31 cellular contexts compared by ENCODE assay signal in the genomic region with DNA sequence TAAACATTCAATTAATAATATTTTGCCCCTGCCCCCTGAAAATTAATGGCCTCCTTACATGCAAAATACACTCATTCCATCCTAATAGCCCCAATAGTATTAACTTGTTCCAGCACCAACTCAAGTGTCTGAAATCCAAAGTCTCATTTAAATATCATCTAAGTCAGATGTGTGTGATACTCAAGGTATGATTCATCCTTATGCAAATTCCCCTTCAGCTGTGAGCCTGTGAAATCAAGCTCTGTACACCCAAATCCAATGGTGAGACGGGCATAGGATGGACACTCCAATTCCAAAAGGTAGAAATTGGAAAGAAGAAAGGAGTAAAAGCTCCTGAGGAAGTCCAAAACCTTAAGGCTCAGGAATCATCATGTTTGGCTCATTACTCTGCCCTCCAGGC.
"Had no signal": no experiment of that assay in that cellular context is flagged by ENCODE, and none has a peak within 500 bp of the region (broad histone marks: within the 10 kb centered on the region; RNA-seq: fewer than 3 reads in every experiment).

No MANE protein-coding gene starts in this region.

- DNase-seq: activated CD4-positive, alpha-beta T cell treated with anti-CD3 and anti-CD28 coated beads for 48 hours; activated CD4-positive, alpha-beta T cell treated with anti-CD3 and anti-CD28 coated beads, Interleukin-2, amount 50 U/mL, for 1 hour; activated CD4-positive, alpha-beta T cell treated with anti-CD3 and anti-CD28 coated beads, Interleukin-2, amount 50 U/mL, for 48 hours; activated CD4-positive, CD25-positive, alpha-beta regulatory T cell; activated CD4-positive, CD25-positive, alpha-beta regulatory T cell treated with anti-CD3 and anti-CD28 coated beads, Interleukin-2, amount 50 U/mL, for 72 hours; activated CD8-positive, alpha-beta memory T cell treated with anti-CD3 and anti-CD28 coated beads, Interleukin-2, amount 10 ng/mL, durations not matched to agents 7 days and 5 days; activated CD8-positive, alpha-beta memory T cell treated with anti-CD3 and anti-CD28 coated beads, Interleukin-2, amount 50 U/mL, for 4 hours; activated CD8-positive, alpha-beta T cell treated with anti-CD3 and anti-CD28 coated beads, Interleukin-2, amount 10 ng/mL, durations not matched to agents 7 days and 5 days; activated effector memory CD4-positive, alpha-beta T cell treated with anti-CD3 and anti-CD28 coated beads, Interleukin-2, amount 50 U/mL, for 16 hours; activated naive CD4-positive, alpha-beta T cell treated with anti-CD3 and anti-CD28 coated beads for 36 hours; activated naive CD8-positive, alpha-beta T cell treated with anti-CD3 and anti-CD28 coated beads for 36 hours; activated T-cell treated with anti-CD3 and anti-CD28 coated beads, Interleukin-2, amount 50 U/mL, for 1 hour; activated T-cell treated with anti-CD3 and anti-CD28 coated beads, Interleukin-2, amount 50 U/mL, for 48 hours; dorsolateral prefrontal cortex; effector memory CD4-positive, alpha-beta T cell; endodermal cell; foreskin fibroblast; gastrocnemius medialis; glutamatergic neuron; heart left ventricle; T-helper 2 cell had no signal

- ATAC-seq: activated CD8-positive, alpha-beta memory T cell treated with anti-CD3 and anti-CD28 coated beads, Interleukin-2, amount 10 ng/mL, durations not matched to agents 7 days and 5 days; activated CD8-positive, alpha-beta T cell treated with anti-CD3 and anti-CD28 coated beads, Interleukin-2, amount 10 ng/mL, durations not matched to agents 7 days and 5 days; esophagus mucosa; gastrocnemius medialis; heart left ventricle had no signal

- H3K4me1 ChIP-seq: ascending aorta, breast epithelium, gastrocnemius medialis, heart left ventricle had no signal

- H3K36me3 Mint-ChIP-seq: activated CD8-positive, alpha-beta memory T cell treated with anti-CD3 and anti-CD28 coated beads, Interleukin-2, amount 10 ng/mL, durations not matched to agents 7 days and 5 days; activated naive CD4-positive, alpha-beta T cell treated with anti-CD3 and anti-CD28 coated beads, Interleukin-2, amount 50 U/mL, for 24 hours; activated naive CD8-positive, alpha-beta T cell treated with anti-CD3 and anti-CD28 coated beads for 36 hours had no signal

- H3K27me3 ChIP-seq: ascending aorta, breast epithelium, dorsolateral prefrontal cortex, gastrocnemius medialis, heart left ventricle had no signal

- H3K9me3 ChIP-seq: ascending aorta, breast epithelium, gastrocnemius medialis, heart left ventricle had no signal

- H3K4me1 Mint-ChIP-seq: activated naive CD4-positive, alpha-beta T cell treated with anti-CD3 and anti-CD28 coated beads, Interleukin-2, amount 50 U/mL, for 24 hours had no signal

- H3K9me3 Mint-ChIP-seq: activated naive CD4-positive, alpha-beta T cell treated with anti-CD3 and anti-CD28 coated beads for 36 hours; activated naive CD4-positive, alpha-beta T cell treated with anti-CD3 and anti-CD28 coated beads, Interleukin-2, amount 50 U/mL, for 24 hours; activated naive CD8-positive, alpha-beta T cell treated with anti-CD3 and anti-CD28 coated beads for 36 hours; activated T-helper 1 cell treated with anti-CD3 and anti-CD28 coated beads, Interleukin-12 subunit alpha, Interleukin-12 subunit beta, Interleukin-2, Interleukin-4 antibody, amounts not matched to agents 30 ng/mL and 10 ng/mL and 1 ng/mL, durations not matched to agents 14 hours and 24 hours and 36 hours; activated T-helper 2 cell treated with anti-CD3 and anti-CD28 coated beads, Interferon-gamma antibody, Interleukin-2, Interleukin-4, amounts not matched to agents 10 μg/mL and 5 μg/mL and 100 μg/mL, durations not matched to agents 14 hours and 24 hours and 36 hours; central memory CD8-positive, alpha-beta T cell; dendritic cell treated with granulocyte-macrophage colony-stimulating factor and Interleukin-4, amounts not matched to agents 40 ng/mL and 50 ng/mL, for 4 days had no signal

- H3K27me3 Mint-ChIP-seq: activated CD8-positive, alpha-beta memory T cell treated with anti-CD3 and anti-CD28 coated beads, Interleukin-2, amount 10 ng/mL, durations not matched to agents 7 days and 5 days; activated naive CD4-positive, alpha-beta T cell treated with anti-CD3 and anti-CD28 coated beads, Interleukin-2, amount 50 U/mL, for 24 hours; brain; central memory CD8-positive, alpha-beta T cell; dendritic cell treated with granulocyte-macrophage colony-stimulating factor and Interleukin-4, amounts not matched to agents 40 ng/mL and 50 ng/mL, for 4 days had no signal

- H3K4me3 ChIP-seq: ascending aorta, breast epithelium, coronary artery, dorsolateral prefrontal cortex, gastrocnemius medialis, heart left ventricle had no signal

- H3K36me3 ChIP-seq: ascending aorta, breast epithelium, gastrocnemius medialis had no signal

- H3K4me3 Mint-ChIP-seq: activated CD8-positive, alpha-beta memory T cell treated with anti-CD3 and anti-CD28 coated beads, Interleukin-2, amount 10 ng/mL, durations not matched to agents 7 days and 5 days; activated CD8-positive, alpha-beta T cell treated with anti-CD3 and anti-CD28 coated beads, Interleukin-2, amount 10 ng/mL, durations not matched to agents 7 days and 5 days; activated naive CD4-positive, alpha-beta T cell treated with anti-CD3 and anti-CD28 coated beads for 36 hours; activated naive CD4-positive, alpha-beta T cell treated with anti-CD3 and anti-CD28 coated beads, Interleukin-2, amount 50 U/mL, for 24 hours; activated naive CD8-positive, alpha-beta T cell treated with anti-CD3 and anti-CD28 coated beads for 36 hours; activated T-helper 1 cell treated with anti-CD3 and anti-CD28 coated beads, Interleukin-12 subunit alpha, Interleukin-12 subunit beta, Interleukin-2, Interleukin-4 antibody, amounts not matched to agents 30 ng/mL and 10 ng/mL and 1 ng/mL, durations not matched to agents 14 hours and 24 hours and 36 hours; brain; central memory CD8-positive, alpha-beta T cell; dendritic cell treated with granulocyte-macrophage colony-stimulating factor and Interleukin-4, amounts not matched to agents 40 ng/mL and 50 ng/mL, for 4 days; endodermal cell had no signal

- H3K27ac Mint-ChIP-seq: activated CD8-positive, alpha-beta memory T cell treated with anti-CD3 and anti-CD28 coated beads, Interleukin-2, amount 10 ng/mL, durations not matched to agents 7 days and 5 days; activated CD8-positive, alpha-beta T cell treated with anti-CD3 and anti-CD28 coated beads, Interleukin-2, amount 10 ng/mL, durations not matched to agents 7 days and 5 days; activated naive CD4-positive, alpha-beta T cell treated with anti-CD3 and anti-CD28 coated beads for 36 hours; activated naive CD4-positive, alpha-beta T cell treated with anti-CD3 and anti-CD28 coated beads, Interleukin-2, amount 50 U/mL, for 24 hours; activated naive CD8-positive, alpha-beta T cell treated with anti-CD3 and anti-CD28 coated beads for 36 hours; activated T-helper 1 cell treated with anti-CD3 and anti-CD28 coated beads, Interleukin-12 subunit alpha, Interleukin-12 subunit beta, Interleukin-2, Interleukin-4 antibody, amounts not matched to agents 30 ng/mL and 10 ng/mL and 1 ng/mL, durations not matched to agents 14 hours and 24 hours and 36 hours; activated T-helper 2 cell treated with anti-CD3 and anti-CD28 coated beads, Interferon-gamma antibody, Interleukin-2, Interleukin-4, amounts not matched to agents 10 μg/mL and 5 μg/mL and 100 μg/mL, durations not matched to agents 14 hours and 24 hours and 36 hours; brain; dendritic cell treated with granulocyte-macrophage colony-stimulating factor and Interleukin-4, amounts not matched to agents 40 ng/mL and 50 ng/mL, for 4 days; endodermal cell had no signal

- H3K27ac ChIP-seq: ascending aorta, breast epithelium, coronary artery, dorsolateral prefrontal cortex, gastrocnemius medialis, heart left ventricle had no signal
